ENCODE assay signal across 23 cellular contexts in genomic region chr11:112241486-112241885, GRCh38. TPM values are rescaled to one million over a fixed set of nuclear protein-coding genes. Genes with fewer than 3 reads are reported as not detected.
DNase-seq lines count a peak whose midpoint lies in the region; ATAC-seq and TF ChIP-seq lines count a peak whose summit lies in the region.
"Had no signal": no experiment of that assay in that cellular context is flagged by ENCODE, and none has a peak within 500 bp of the region (broad histone marks: within the 10 kb centered on the region; RNA-seq: fewer than 3 reads in every experiment).

No MANE protein-coding gene starts in this region.

- ATAC-seq in omental fat pad (ENCODE audit: low FRiP score) (peak; percentile 88), GM19324 (IDR thresholded peaks at IDR 0.05; ENCODE audit: low FRiP score, unreplicated experiment) (no peak), GM21423 (IDR thresholded peaks at IDR 0.05; ENCODE audit: unreplicated experiment) (no peak)
- ATAC-seq in stimulated activated naive B cell treated with anti-CD40 and anti-IgM and Interleukin-4, amounts not matched to agents 10 μg/mL and 1 μg/mL and 100 μg/mL, for 72 hours (replicated peaks) = no peak
- ATAC-seq: activated CD8-positive, alpha-beta memory T cell treated with anti-CD3 and anti-CD28 coated beads, Interleukin-2, amount 10 ng/mL, durations not matched to agents 7 days and 5 days; GM12878; WTC11 had no signal

- H3K4me3 ChIP-seq in AG09309 (ENCODE audit: control insufficient read depth, low read depth, low read length) (no peak overlapping the region), LNCaP clone FGC (ENCODE audit: low read depth, low read length) (no peak overlapping the region)
- H3K4me3 ChIP-seq: GM12878, spleen, suprapubic skin had no signal

- TF ChIP-seq CTCF in AG09309 (IDR thresholded peaks at IDR 0.05; ENCODE audit: control insufficient read depth, insufficient read depth, low read depth, low read length, missing control alignments) = no peak
- no peak for TF ChIP-seq CTCF in LNCaP clone FGC (IDR thresholded peaks at IDR 0.05; ENCODE audit: control insufficient read depth, extremely low read depth, insufficient read depth)
- no peak for TF ChIP-seq CTCF in omental fat pad (IDR thresholded peaks at IDR 0.05)

- H3K36me3 Mint-ChIP-seq in stimulated activated naive B cell treated with anti-CD40 and anti-IgM and Interleukin-4, amounts not matched to agents 10 μg/mL and 1 μg/mL and 100 μg/mL, for 72 hours = peaks cover 44 to 50% of the 10 kb centered on the region in 2 donors

- H3K4me1 Mint-ChIP-seq in stimulated activated naive B cell treated with anti-CD40 and anti-IgM and Interleukin-4, amounts not matched to agents 10 μg/mL and 1 μg/mL and 100 μg/mL, for 72 hours = peaks cover 1 to 5% of the 10 kb centered on the region in 2 donors
- H3K4me1 Mint-ChIP-seq: activated CD8-positive, alpha-beta memory T cell treated with anti-CD3 and anti-CD28 coated beads, Interleukin-2, amount 10 ng/mL, durations not matched to agents 7 days and 5 days; WTC11 had no signal

- no peak overlapping the region for H3K27ac Mint-ChIP-seq in stimulated activated naive B cell treated with anti-CD40 and anti-IgM and Interleukin-4, amounts not matched to agents 10 μg/mL and 1 μg/mL and 100 μg/mL, for 72 hours
- H3K27ac Mint-ChIP-seq: activated CD8-positive, alpha-beta memory T cell treated with anti-CD3 and anti-CD28 coated beads, Interleukin-2, amount 10 ng/mL, durations not matched to agents 7 days and 5 days; activated naive CD4-positive, alpha-beta T cell treated with anti-CD3 and anti-CD28 coated beads for 36 hours; B cell; WTC11 had no signal

- H3K4me3 Mint-ChIP-seq in stimulated activated naive B cell treated with anti-CD40 and anti-IgM and Interleukin-4, amounts not matched to agents 10 μg/mL and 1 μg/mL and 100 μg/mL, for 72 hours = no peak overlapping the region
- H3K4me3 Mint-ChIP-seq: activated CD8-positive, alpha-beta memory T cell treated with anti-CD3 and anti-CD28 coated beads, Interleukin-2, amount 10 ng/mL, durations not matched to agents 7 days and 5 days; activated naive CD4-positive, alpha-beta T cell treated with anti-CD3 and anti-CD28 coated beads for 36 hours; B cell; WTC11 had no signal

- peaks cover 2 to 6% of the 10 kb centered on the region in 2 donors for H3K9me3 Mint-ChIP-seq in stimulated activated naive B cell treated with anti-CD40 and anti-IgM and Interleukin-4, amounts not matched to agents 10 μg/mL and 1 μg/mL and 100 μg/mL, for 72 hours

- DNase-seq in AG09309 (ENCODE audit: low read depth) (peak; percentile 94), LNCaP clone FGC (ENCODE audit: low read depth) (peak; percentile 52), fibroblast of gingiva (ENCODE audit: low read depth) (peak; percentile 88), omental fat pad (ENCODE audit: low spot score) (no peak), nucleus accumbens (lab: John Stamatoyannopoulos, UW) (no peak)
- DNase-seq in stimulated activated naive B cell treated with anti-CD40 and anti-IgM and Interleukin-4, amounts not matched to agents 10 μg/mL and 1 μg/mL and 100 μg/mL, for 72 hours = no peak
- DNase-seq: activated CD8-positive, alpha-beta memory T cell treated with anti-CD3 and anti-CD28 coated beads, Interleukin-2, amount 10 ng/mL, durations not matched to agents 7 days and 5 days; activated naive CD4-positive, alpha-beta T cell treated with anti-CD3 and anti-CD28 coated beads for 36 hours; cerebellar nuclear complex; DMS79 treated with DMSO at 0.1 percent for 48 hours; GOT3; KG1; NCI-H1436 treated with DMSO at 0.1 percent for 48 hours; NCI-H510A treated with DMSO at 0.1 percent for 48 hours; spleen; T-helper 1 cell had no signal

- no peaks in the 10 kb centered on the region for H3K27me3 Mint-ChIP-seq in stimulated activated naive B cell treated with anti-CD40 and anti-IgM and Interleukin-4, amounts not matched to agents 10 μg/mL and 1 μg/mL and 100 μg/mL, for 72 hours
- H3K27me3 Mint-ChIP-seq: activated CD8-positive, alpha-beta memory T cell treated with anti-CD3 and anti-CD28 coated beads, Interleukin-2, amount 10 ng/mL, durations not matched to agents 7 days and 5 days; B cell had no signal

RNA-seq across cellular contexts. Expression of gene PTS, which starts 15.3 kb away (rescaled TPM):
- 10 to 100 TPM; 25.8 to 38.0 (median 34.4) TPM for total RNA-seq in omental fat pad

RNA-seq across cellular contexts. Expression of gene PLET1, which starts 19.2 kb away (rescaled TPM):
- not detected for total RNA-seq in omental fat pad
- total RNA-seq: activated CD8-positive, alpha-beta memory T cell treated with anti-CD3 and anti-CD28 coated beads, Interleukin-2, amount 10 ng/mL, durations not matched to agents 7 days and 5 days; activated naive CD4-positive, alpha-beta T cell treated with anti-CD3 and anti-CD28 coated beads for 36 hours; B cell; GM12878; lung microvascular endothelial cell; spleen; suprapubic skin; WTC11 had no signal

Comparison
In these comparisons a context has a peak if more than half of its experiments do, and no peak if none do; other contexts are left out.
1. DNase-seq: peak in AG09309 (single experiment), LNCaP clone FGC (single experiment) and fibroblast of gingiva (single experiment); none in omental fat pad (single experiment), nucleus accumbens (0 of 56) and stimulated activated naive B cell treated with anti-CD40 and anti-IgM and Interleukin-4, amounts not matched to agents 10 μg/mL and 1 μg/mL and 100 μg/mL, for 72 hours (single experiment).